8 cellular contexts compared by ENCODE assay signal in the genomic region with DNA sequence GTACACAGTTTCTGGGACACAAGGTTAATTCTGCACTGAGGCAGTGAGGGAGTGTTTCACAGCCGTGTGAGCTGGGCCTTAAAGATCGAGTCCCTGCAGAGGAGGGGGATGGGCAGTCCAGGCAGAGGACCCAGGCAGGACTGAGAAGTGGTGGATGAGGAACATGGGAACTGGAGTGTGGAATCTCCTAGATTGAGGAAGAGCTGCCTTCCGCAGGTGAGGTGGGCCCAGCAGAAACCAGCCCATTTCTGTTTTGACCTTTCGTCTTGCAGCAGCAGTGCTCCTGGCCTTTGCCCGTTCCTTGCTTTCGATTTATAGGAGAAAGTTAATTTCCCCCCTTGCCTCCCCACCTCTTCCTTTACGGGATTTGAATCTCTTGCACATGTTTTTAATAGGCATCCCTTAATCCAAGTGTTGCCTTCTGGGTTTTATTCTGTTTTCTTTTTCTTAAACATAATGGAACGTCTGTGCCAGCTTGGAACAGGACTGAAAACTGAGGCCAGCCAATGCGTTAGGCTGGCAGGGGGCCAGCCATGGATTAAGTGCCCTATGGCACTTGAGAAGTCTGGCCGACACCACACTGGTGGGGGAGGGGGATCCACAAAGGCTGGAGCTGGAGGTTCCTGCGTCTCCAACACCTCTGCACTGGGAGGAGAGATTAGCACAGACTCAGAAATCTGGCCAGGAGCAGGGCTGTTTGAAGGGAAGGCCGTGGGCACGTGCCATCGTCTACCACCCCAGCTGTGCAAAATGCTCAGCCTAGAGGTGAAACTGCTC.
A peak's percentile ranks its signal among the peaks of the same experiment; 100 is the strongest.
DNase-seq lines count a peak whose midpoint lies in the region; ATAC-seq and TF ChIP-seq lines count a peak whose summit lies in the region.

No MANE protein-coding gene starts in this region.

- H3K18ac ChIP-seq in neuronal stem cell (ENCODE audit: low read length), result no peak overlapping the region

- no peak overlapping the region for H2BK120ac ChIP-seq in neuronal stem cell (ENCODE audit: low read depth, low read length)

- H3K4me3 Mint-ChIP-seq in CD4-positive, alpha-beta T cell, result no peak overlapping the region
- H3K4me3 Mint-ChIP-seq in effector memory CD8-positive, alpha-beta T cell, result no peak overlapping the region

- H2BK12ac ChIP-seq in neuronal stem cell (ENCODE audit: low read length), result no peak overlapping the region

- POLR2A ChIA-PET in CD4-positive, alpha-beta T cell (lab: Charles Lee), result no interaction called here

- H3K4ac ChIP-seq in neuronal stem cell (ENCODE audit: low read length), result no peak overlapping the region

- H2BK15ac ChIP-seq in neuronal stem cell (ENCODE audit: low read length), result no peak overlapping the region

- no peak for TF ChIP-seq CTCF in CD4-positive, alpha-beta T cell (IDR thresholded peaks at IDR 0.05)

- peaks cover 47% of the 10 kb centered on the region for H3K4me1 Mint-ChIP-seq in CD4-positive, alpha-beta T cell (ENCODE audit: low read depth)
- peaks cover 44 to 52% of the 10 kb centered on the region in 2 donors for H3K4me1 Mint-ChIP-seq in effector memory CD8-positive, alpha-beta T cell (ENCODE audit: low read depth in 2 of 2)

- H2AK5ac ChIP-seq in neuronal stem cell (ENCODE audit: low read depth, low read length), result no peak overlapping the region

- H3K4me3 ChIP-seq in neuronal stem cell (ENCODE audit: low read length in 2 of 2), result no peak overlapping the region

- ATAC-seq in CD4-positive, alpha-beta T cell (ENCODE audit: poor library complexity), result no peak
- no peak for ATAC-seq in effector memory CD8-positive, alpha-beta T cell (replicated peaks)
- ATAC-seq in GM19023 (IDR thresholded peaks at IDR 0.05; ENCODE audit: unreplicated experiment), result no peak
- no peak for ATAC-seq in HG02884 (IDR thresholded peaks at IDR 0.05; ENCODE audit: unreplicated experiment)

- H3K4me1 ChIP-seq in neuronal stem cell (ENCODE audit: control insufficient read depth in 2 of 2, insufficient read depth in 1 of 2, low read depth in 1 of 2, low read length in 2 of 2), result peaks cover 4 to 13% of the 10 kb centered on the region in 2 donors

- intact Hi-C loops in CD4-positive, alpha-beta T cell (cut with DNase I, micrococcal nuclease), result no loop called here

- no peak for DNase-seq in CD4-positive, alpha-beta T cell
- DNase-seq in NCI-H1105 treated with DMSO at 0.1 percent for 48 hours (lab: John Stamatoyannopoulos, UW) (peak; percentile 95), neuronal stem cell (ENCODE audit: low spot score) (no peak), KG1 (lab: John Stamatoyannopoulos, UW) (no peak)
- no peak for DNase-seq in effector memory CD8-positive, alpha-beta T cell
- DNase-seq in stimulated activated naive CD4-positive, alpha-beta T cell (lab: John Stamatoyannopoulos, UW), result no peak

- CTCF ChIA-PET in CD4-positive, alpha-beta T cell (lab: Charles Lee), result interaction anchor here (0.6 to 1.0 kb wide), 2 partner anchors 145 to 230 kb away, joined by 3 to 4 read pairs; no protein-coding TSS in a partner anchor

- no peak overlapping the region for H3K4me2 ChIP-seq in neuronal stem cell (ENCODE audit: insufficient read depth, low read length, poor library complexity, severe bottlenecking)

- H2AFZ ChIP-seq in neuronal stem cell (ENCODE audit: low read length), result no peak overlapping the region

- peaks cover 73% of the 10 kb centered on the region for H3K36me3 Mint-ChIP-seq in CD4-positive, alpha-beta T cell (ENCODE audit: low read depth)
- peaks cover 44% of the 10 kb centered on the region for H3K36me3 Mint-ChIP-seq in effector memory CD8-positive, alpha-beta T cell (ENCODE audit: insufficient read depth)

- H3K27me3 Mint-ChIP-seq in CD4-positive, alpha-beta T cell, result no peaks in the 10 kb centered on the region
- H3K27me3 Mint-ChIP-seq in effector memory CD8-positive, alpha-beta T cell, result no peaks in the 10 kb centered on the region

- H4K91ac ChIP-seq in neuronal stem cell (ENCODE audit: low read depth, low read length, poor library complexity), result no peak overlapping the region

- peak overlapping the region; percentile 4 for H3K9ac ChIP-seq in neuronal stem cell (ENCODE audit: low read depth, low read length, poor library complexity)

- H3K27ac ChIP-seq in CD4-positive, alpha-beta T cell (ENCODE audit: low read depth, low read length), result no peak overlapping the region
- H3K27ac ChIP-seq in neuronal stem cell (replicated peaks; ENCODE audit: low read length), result no peak overlapping the region

- H4K8ac ChIP-seq in neuronal stem cell (ENCODE audit: low read depth, low read length), result no peak overlapping the region

- H3K79me1 ChIP-seq in neuronal stem cell (ENCODE audit: low read depth, low read length), result peaks cover 2% of the 10 kb centered on the region

- peak overlapping the region; percentile 31 for H3K27ac Mint-ChIP-seq in CD4-positive, alpha-beta T cell
- H3K27ac Mint-ChIP-seq in effector memory CD8-positive, alpha-beta T cell, result peak overlapping the region; percentile 61 to 89

- H3K27me3 ChIP-seq in CD4-positive, alpha-beta T cell (ENCODE audit: control insufficient read depth, insufficient read depth, low read length), result no peaks in the 10 kb centered on the region
- H3K27me3 ChIP-seq in neuronal stem cell (ENCODE audit: control insufficient read depth in 3 of 3, insufficient read depth in 3 of 3, low read depth in 1 of 3, low read length in 3 of 3), result no peaks in the 10 kb centered on the region

- H3K36me3 ChIP-seq in neuronal stem cell (replicated peaks in 1 of 2; ENCODE audit: control insufficient read depth in 2 of 2, insufficient read depth in 2 of 2, low read length in 2 of 2), result peaks cover 7 to 96% of the 10 kb centered on the region in 2 donors

- no CpG with 5 or more reads among the region's 14 CpGs for WGBS in neuronal stem cell (ENCODE audit: extremely low coverage in 2 of 2, insufficient read length in 2 of 2, insufficient replicate concordance in 1 of 2), 2 donors

- H3K9me3 Mint-ChIP-seq in CD4-positive, alpha-beta T cell, result no peaks in the 10 kb centered on the region
- H3K9me3 Mint-ChIP-seq in effector memory CD8-positive, alpha-beta T cell, result no peaks in the 10 kb centered on the region

- H3K14ac ChIP-seq in neuronal stem cell (ENCODE audit: low read length), result no peak overlapping the region

- H3K23ac ChIP-seq in neuronal stem cell (ENCODE audit: low read depth, low read length, poor library complexity), result no peak overlapping the region

- no peak overlapping the region for H2BK5ac ChIP-seq in neuronal stem cell (ENCODE audit: low read length)

- H3K9me3 ChIP-seq in CD4-positive, alpha-beta T cell (ENCODE audit: control insufficient read depth, low read length), result no peaks in the 10 kb centered on the region
- no peaks in the 10 kb centered on the region for H3K9me3 ChIP-seq in neuronal stem cell (replicated peaks in 1 of 2; ENCODE audit: control insufficient read depth in 2 of 2, insufficient read depth in 1 of 2, low read depth in 1 of 2, low read length in 2 of 2)
